19 cellular contexts compared by ENCODE assay signal in genomic region chr14:92519246-92520101, GRCh38. TPM values are rescaled to one million over a fixed set of nuclear protein-coding genes. Genes with fewer than 3 reads are reported as not detected.
DNase-seq lines count a peak whose midpoint lies in the region; ATAC-seq, FAIRE-seq and TF ChIP-seq lines count a peak whose summit lies in the region.
"Had no signal": no experiment of that assay in that cellular context is flagged by ENCODE, and none has a peak within 500 bp of the region (broad histone marks: within the 10 kb centered on the region; RNA-seq: fewer than 3 reads in every experiment).

No MANE protein-coding gene starts in this region.

- CTCF ChIA-PET in CD4-positive, alpha-beta T cell (lab: Charles Lee): no interaction called here
- CTCF ChIA-PET in GM12878 (lab: Yijun Ruan, JAX): interaction anchor here (0.7 kb wide), 1 partner anchor 36 kb away, joined by 3 read pairs; no protein-coding TSS in a partner anchor

- no peak overlapping the region for H2AFZ ChIP-seq in GM12878 (ENCODE audit: control insufficient read depth, low read depth, low read length)

- no peak for DNase-seq in CD4-positive, alpha-beta T cell
- no peak for DNase-seq in GM12878 (ENCODE audit: low read depth, low spot score)
- DNase-seq in NCI-H1105 treated with DMSO at 0.1 percent for 48 hours (lab: John Stamatoyannopoulos, UW): no peak
- no peak for DNase-seq in SHP77 (lab: John Stamatoyannopoulos, UW)
- DNase-seq: activated CD4-positive, alpha-beta T cell treated with anti-CD3 and anti-CD28 coated beads, Interleukin-2, amount 50 U/mL, for 1 hour; activated gamma-delta T cell; NCI-H1694; NCI-H446; occipital lobe; SJCRH30; stimulated activated CD4-positive, alpha-beta T cell treated with anti-CD3 and anti-CD28 coated beads, Interleukin-4, amount 100 ng/mL, for 4 hours had no signal

- H3K27ac ChIP-seq in CD4-positive, alpha-beta T cell (ENCODE audit: low read depth, low read length): no peak overlapping the region
- no peak overlapping the region for H3K27ac ChIP-seq in GM12878 (ENCODE audit: control insufficient read depth, insufficient read depth)
- peak overlapping the region; percentile 90 for H3K27ac ChIP-seq in neutrophil
- H3K27ac ChIP-seq: body of pancreas, SJCRH30 had no signal

- RAD21 ChIA-PET in GM12878 (lab: Charles Lee; ENCODE audit: unreplicated experiment): interaction anchor here (1.1 to 1.3 kb wide), 2 partner anchors 59 to 70 kb away, joined by 3 read pairs; no protein-coding TSS in a partner anchor

- H3K4me3 ChIP-seq in GM12878 (no peak overlapping the region), neutrophil (ENCODE audit: low read depth in 1 of 2, low read length in 1 of 2) (peak overlapping the region in 1 of 2 experiments; percentile 5)
- H3K4me3 ChIP-seq: body of pancreas, SJCRH30 had no signal

- in situ Hi-C loops in GM12878 (cut with MboI): no loop called here

- no peak for TF ChIP-seq RAD21 in GM12878 (IDR thresholded peaks at IDR 0.05; ENCODE audit: insufficient read depth, low read depth, low read length)

- no peak overlapping the region for H3K9ac ChIP-seq in GM12878 (ENCODE audit: control insufficient read depth, insufficient read depth, low read length)

- H3K4me1 Mint-ChIP-seq in CD4-positive, alpha-beta T cell (ENCODE audit: low read depth): peaks cover 77% of the 10 kb centered on the region
- H3K4me1 Mint-ChIP-seq: mesothelial cell of epicardium had no signal

- POLR2A ChIA-PET in CD4-positive, alpha-beta T cell (lab: Charles Lee): no interaction called here
- POLR2A ChIA-PET in GM12878 (lab: Charles Lee): interaction anchor here (0.5 to 1.0 kb wide), 4 partner anchors 24 to 1072 kb away, joined by 3 to 4 read pairs (median 3); no protein-coding TSS in a partner anchor

- no TSS peak for BruUV-seq in GM12878 (replicated peaks; lab: Mats Ljungman, UMichigan)

- peaks cover 4% of the 10 kb centered on the region for H3K4me1 ChIP-seq in GM12878 (ENCODE audit: control insufficient read depth, insufficient read depth, low read length)
- peaks cover 82 to 94% of the 10 kb centered on the region in 2 experiments for H3K4me1 ChIP-seq in neutrophil (ENCODE audit: control insufficient read depth in 1 of 2, insufficient read depth in 1 of 2, low read depth in 1 of 2, low read length in 1 of 2)
- H3K4me1 ChIP-seq: SJCRH30 had no signal

- H3K27me3 Mint-ChIP-seq in CD4-positive, alpha-beta T cell: no peaks in the 10 kb centered on the region

- FAIRE-seq in GM12878 (lab: Jason Lieb, UNC): no peak
- FAIRE-seq: islet of Langerhans, urothelium cell line had no signal

- no peaks in the 10 kb centered on the region for H3K27me3 ChIP-seq in CD4-positive, alpha-beta T cell (ENCODE audit: control insufficient read depth, insufficient read depth, low read length)
- H3K27me3 ChIP-seq in GM12878 (replicated peaks in 1 of 2; ENCODE audit: control insufficient read depth in 2 of 2, insufficient read depth in 2 of 2, low read length in 1 of 2) (no peaks in the 10 kb centered on the region), neutrophil (no peaks in the 10 kb centered on the region)
- H3K27me3 ChIP-seq: SJCRH30 had no signal

- no peak overlapping the region for H3K4me3 Mint-ChIP-seq in CD4-positive, alpha-beta T cell
- H3K4me3 Mint-ChIP-seq: mesothelial cell of epicardium had no signal

- no peaks in the 10 kb centered on the region for H3K9me3 ChIP-seq in CD4-positive, alpha-beta T cell (ENCODE audit: control insufficient read depth, low read length)
- no peaks in the 10 kb centered on the region; the same call in 2 of the 3 replicates for H3K9me3 ChIP-seq in GM12878 (replicated peaks; ENCODE audit: control insufficient read depth, insufficient read depth, low read length)
- H3K9me3 ChIP-seq in neutrophil: no peaks in the 10 kb centered on the region
- H3K9me3 ChIP-seq: body of pancreas, SJCRH30 had no signal

- no peaks in the 10 kb centered on the region for H4K20me1 ChIP-seq in GM12878 (ENCODE audit: control insufficient read depth, insufficient read depth)

- H3K9me3 Mint-ChIP-seq in CD4-positive, alpha-beta T cell: no peaks in the 10 kb centered on the region

- SMC1A ChIA-PET in GM12878 (lab: Charles Lee; ENCODE audit: uncharacterized antibody, unreplicated experiment): interaction anchor here (0.7 to 1.3 kb wide), 4 partner anchors 15 to 70 kb away, joined by 3 to 6 read pairs (median 3); no protein-coding TSS in a partner anchor

- TF ChIP-seq POLR2A in GM12878 (IDR thresholded peaks at IDR 0.05; ENCODE audit: low read depth, low read length): no peak

- no peaks in the 10 kb centered on the region for H3K36me3 Mint-ChIP-seq in CD4-positive, alpha-beta T cell (ENCODE audit: low read depth)
- H3K36me3 Mint-ChIP-seq: mesothelial cell of epicardium had no signal

- H3K36me3 ChIP-seq in GM12878 (ENCODE audit: control insufficient read depth in 2 of 2, insufficient read depth in 2 of 2, low read length in 1 of 2) (no peaks in the 10 kb centered on the region), neutrophil (no peaks in the 10 kb centered on the region)
- H3K36me3 ChIP-seq: SJCRH30 had no signal

- peak overlapping the region; percentile 52 for H3K27ac Mint-ChIP-seq in CD4-positive, alpha-beta T cell
- H3K27ac Mint-ChIP-seq: mesothelial cell of epicardium had no signal

- intact Hi-C loops in CD4-positive, alpha-beta T cell (cut with DNase I, micrococcal nuclease): loop anchor here in 1 of 2 experiments (5.0 to 10.0 kb wide), 2 partner anchors 83 to 165 kb away; no protein-coding TSS in a partner anchor
- intact Hi-C loops in GM12878 (cut with micrococcal nuclease; ENCODE audit: unreplicated experiment): no loop called here

- no peak for ATAC-seq in CD4-positive, alpha-beta T cell (ENCODE audit: poor library complexity)
- ATAC-seq in HG02885 (IDR thresholded peaks at IDR 0.05; ENCODE audit: poor library complexity, unreplicated experiment) (peak; percentile 18), GM12878 (peak; percentile 13; the same call in 2 of the 3 replicates), GM19324 (IDR thresholded peaks at IDR 0.05; ENCODE audit: low FRiP score, unreplicated experiment) (no peak), HG03039 (IDR thresholded peaks at IDR 0.05; ENCODE audit: unreplicated experiment) (no peak)
- ATAC-seq: body of pancreas had no signal

- no peak for TF ChIP-seq CTCF in CD4-positive, alpha-beta T cell (IDR thresholded peaks at IDR 0.05)
- no peak for TF ChIP-seq CTCF in GM12878 (IDR thresholded peaks at IDR 0.05 in 2 of 3, conservative IDR thresholded peaks at IDR 0.05 in 1 of 3; ENCODE audit: control insufficient read depth in 2 of 3, extremely low read depth in 1 of 3, insufficient read depth in 1 of 3, low read depth in 3 of 3, low read length in 3 of 3)
- no peak for TF ChIP-seq CTCF in neutrophil (IDR thresholded peaks at IDR 0.05)

- 86% methylated on average over 20 of the region's 20 CpGs for WGBS in GM12878 (ENCODE audit: insufficient coverage, insufficient replicate concordance, low lambda C conversion rate, missing lambda C conversion rate)

- no peak overlapping the region for H3K4me2 ChIP-seq in GM12878 (ENCODE audit: control insufficient read depth, insufficient read depth)

- no peak for TF ChIP-seq EP300 in GM12878 (IDR thresholded peaks at IDR 0.05; ENCODE audit: borderline replicate concordance in 1 of 2, control insufficient read depth in 1 of 2, low read depth in 2 of 2, low read length in 2 of 2)

- peaks cover 3% of the 10 kb centered on the region for H3K79me2 ChIP-seq in GM12878 (ENCODE audit: control insufficient read depth, insufficient read depth, low read length)

TF ChIP-seq in GM12878, 131 proteins besides CTCF, POLR2A, EP300 and RAD21 (continues in another document):
- TF ChIP-seq HDAC2 (IDR thresholded peaks at IDR 0.05) (no peak), PAX5 (IDR thresholded peaks at IDR 0.05; ENCODE audit: borderline replicate concordance, low read depth, low read length) (no peak), SREBF2 (IDR thresholded peaks at IDR 0.05; ENCODE audit: low read length) (no peak), NR2C1 (IDR thresholded peaks at IDR 0.05) (no peak), FOS (IDR thresholded peaks at IDR 0.05; ENCODE audit: borderline replicate concordance, extremely low read depth, insufficient read length) (no peak), SIX5 (IDR thresholded peaks at IDR 0.05; ENCODE audit: low read depth, low read length, severe bottlenecking) (no peak), ZZZ3 (IDR thresholded peaks at IDR 0.05; ENCODE audit: control insufficient read depth, insufficient read length, low read depth) (no peak), JUND (IDR thresholded peaks at IDR 0.05; ENCODE audit: low read depth, low read length) (no peak), GATAD2B (conservative IDR thresholded peaks at IDR 0.05; ENCODE audit: low read depth) (no peak), PAX8 (IDR thresholded peaks at IDR 0.05) (no peak)

RNA-seq across cellular contexts. Expression of gene RIN3, which starts 5.9 kb away (rescaled TPM):
- total RNA-seq in CD4-positive, alpha-beta T cell: 10 to 100 TPM; 67.9 to 72.2 TPM
- total RNA-seq in GM12878 (2013; cell fraction: nucleolus; rRNA removed): 78.3 and 86.3 TPM in 2 replicates
- total RNA-seq in GM12878 (2014; rRNA removed) (4.6 and 5.6 TPM in 2 replicates), GM12878 (2014; rRNA removed; fragmentation: Illumina TruSeq; extraction: Trizol) (3.5 and 4.7 TPM in 2 replicates), GM12878 (2021) (21.8 and 23.3 TPM in 2 replicates)
- 3.7 TPM for polyA plus RNA-seq in GM12878 (2011; ENCODE audit: low read depth)
- polyA plus RNA-seq in GM12878 (2011; rRNA removed) (5.4 and 10.3 TPM in 2 replicates), GM12878 (2014; fragmentation: Illumina TruSeq; extraction: Trizol) (3.2 and 6.4 TPM in 2 replicates), GM12878 (2014; fragmentation: Nextera tagmentation; extraction: Ambion mirVana) (under 1 TPM; 0.91 to 0.95 TPM), GM12878 (2014; rRNA removed) (10.0 and 14.3 TPM in 2 replicates), GM12878 (2016; fragmentation: Nextera tagmentation; extraction: Ambion mirVana) (1 to 10 TPM; 6.3 to 6.7 TPM)
- 12.8 and 13.0 TPM in 2 replicates for polyA plus RNA-seq in GM12878 (2011; cell fraction: cytosol; rRNA removed)
- polyA plus RNA-seq in GM12878 (2011; cell fraction: nucleus; rRNA removed): 27.3 and 31.5 TPM in 2 replicates
- polyA plus RNA-seq in GM12878 (2012): 9.1 and 12.8 TPM in 2 replicates
- polyA minus RNA-seq in GM12878 (2011; rRNA and poly(A)+ RNA removed): 20.2 and 34.1 TPM in 2 replicates
- 14.3 and 17.9 TPM in 2 replicates for polyA minus RNA-seq in GM12878 (2011; cell fraction: cytosol; rRNA and poly(A)+ RNA removed)
- polyA minus RNA-seq in GM12878 (2011; cell fraction: nucleus; rRNA and poly(A)+ RNA removed): 23.7 and 38.9 TPM in 2 replicates
- total RNA-seq: SJCRH30 had no signal

Comparison
In these comparisons a context has a peak if more than half of its experiments do, and no peak if none do; other contexts are left out.
1. ATAC-seq: peak in HG02885 (single experiment) and GM12878 (single experiment); none in CD4-positive, alpha-beta T cell (single experiment), GM19324 (single experiment) and HG03039 (single experiment).